In genomic region chr9:20804476-20805253, GRCh38 we compare ENCODE assay signal across 15 cellular contexts.
"Had no signal": no experiment of that assay in that cellular context is flagged by ENCODE, and none has a peak within 500 bp of the region (broad histone marks: within the 10 kb centered on the region; RNA-seq: fewer than 3 reads in every experiment).

No MANE protein-coding gene starts in this region.

- H3K27ac ChIP-seq: cardiac muscle cell, lower lobe of right lung, prostate gland, right lobe of liver, suprapubic skin had no signal

- DNase-seq: activated CD4-positive, alpha-beta T cell treated with anti-CD3 and anti-CD28 coated beads for 1 hour; activated CD4-positive, alpha-beta T cell treated with anti-CD3 and anti-CD28 coated beads, Interleukin-2, amount 50 U/mL, for 4 hours; activated naive CD4-positive, alpha-beta T cell treated with anti-CD3 and anti-CD28 coated beads, Interleukin-2, amount 10 ng/mL, durations not matched to agents 7 days and 5 days; glutamatergic neuron; left cardiac atrium; lower lobe of right lung; nephron progenitor cell; right lobe of liver; T-cell; T-helper 9 cell had no signal

- ATAC-seq: activated T-helper 17 cell treated with anti-CD3 and anti-CD28 coated beads, Interleukin-2, amount 50 U/mL, for 72 hours; esophagus mucosa; left cardiac atrium; lower lobe of right lung; right lobe of liver; T-cell had no signal

- H3K4me3 ChIP-seq: cardiac muscle cell, lower lobe of right lung, prostate gland, right lobe of liver, suprapubic skin had no signal

- H3K4me1 ChIP-seq: lower lobe of right lung, prostate gland, right lobe of liver, suprapubic skin had no signal

- H3K36me3 ChIP-seq: cardiac muscle cell, lower lobe of right lung, prostate gland, right lobe of liver, suprapubic skin had no signal

- H3K27me3 ChIP-seq: cardiac muscle cell, right lobe of liver, suprapubic skin had no signal

- H3K9me3 ChIP-seq: lower lobe of right lung, prostate gland, right lobe of liver, suprapubic skin had no signal
